ENCODE assay signal across 8 cellular contexts in the genomic region with DNA sequence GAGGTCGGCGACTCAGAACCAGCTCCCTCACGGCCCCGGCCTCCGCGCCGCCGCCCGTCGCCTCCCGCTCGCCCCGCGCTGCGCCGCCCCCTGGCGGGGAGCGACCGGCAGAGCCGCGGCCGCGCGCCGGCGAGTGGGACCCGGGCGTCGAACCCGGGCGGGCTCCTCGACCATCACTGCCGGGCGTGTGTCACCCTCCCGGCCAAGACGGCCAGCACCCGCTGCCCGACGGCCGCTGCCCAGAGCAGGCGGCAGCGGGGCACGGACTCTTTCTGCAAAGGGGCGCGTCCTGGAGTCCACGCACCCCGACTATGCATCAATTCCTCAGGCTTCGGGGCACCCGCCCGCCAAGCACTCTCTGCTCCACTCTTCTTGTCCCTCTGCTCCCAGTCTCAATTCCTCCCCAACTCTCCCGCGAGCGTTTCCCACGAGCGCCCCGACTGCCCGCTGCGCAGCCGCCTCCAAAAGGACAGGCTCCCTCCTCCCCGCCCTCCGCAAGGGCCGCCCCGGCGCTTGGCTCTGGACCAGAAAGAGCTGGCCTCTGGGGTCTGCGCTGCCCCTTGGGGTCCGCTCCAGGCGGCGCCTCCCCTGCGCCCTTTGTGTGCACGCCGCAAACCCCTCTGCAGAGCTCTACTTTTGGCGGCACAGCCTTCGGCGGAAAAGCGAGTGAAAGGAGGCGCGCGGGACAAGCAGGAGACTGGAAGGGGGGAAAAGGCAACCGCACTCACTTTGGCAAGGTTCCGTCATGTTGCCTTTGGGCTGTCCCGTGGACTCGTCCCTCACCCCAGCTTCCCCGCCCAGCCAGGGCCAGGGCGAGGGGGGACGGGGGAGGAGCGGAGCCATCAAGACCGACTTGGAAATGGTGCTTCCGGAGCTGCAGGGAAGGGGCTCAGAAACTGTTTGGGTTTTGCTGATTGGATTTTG. TPM values are rescaled to one million over a fixed set of nuclear protein-coding genes. Genes with fewer than 3 reads are reported as not detected.
DNase-seq lines count a peak whose midpoint lies in the region; ATAC-seq, FAIRE-seq and TF ChIP-seq lines count a peak whose summit lies in the region.

No MANE protein-coding gene starts in this region.

- POLR2A ChIA-PET in A549 (lab: Yijun Ruan, JAX), result no interaction called here

- H3K9me3 ChIP-seq in A549, result no peaks in the 10 kb centered on the region
- H3K9me3 ChIP-seq in mononuclear cell (ENCODE audit: low read depth, low read length), result no peaks in the 10 kb centered on the region

- peak; percentile 23 to 46 for DNase-seq in A549 (ENCODE audit: low read depth in 1 of 2, low spot score in 1 of 2)
- peak; percentile 28 for DNase-seq in NCI-H345 treated with DMSO at 0.1 percent for 48 hours (lab: John Stamatoyannopoulos, UW; ENCODE audit: unreplicated experiment)
- DNase-seq in activated T-cell treated with anti-CD3 and anti-CD28 coated beads for 4 hours, result peak; percentile 8
- no peak for DNase-seq in epithelial cell of prostate (ENCODE audit: low read depth, low spot score)
- DNase-seq in stimulated activated CD8-positive, alpha-beta memory T cell treated with anti-CD3 and anti-CD28 coated beads, Interleukin-7, amount 100 ng/mL, for 4 hours (ENCODE audit: low read depth in 2 of 2), result peak; percentile 4 to 39

- peak; percentile 12 to 54; a peak in 4 of 5 replicates for TF ChIP-seq RAD21 in A549 (conservative IDR thresholded peaks at IDR 0.05 in 1 of 2, IDR thresholded peaks at IDR 0.05 in 1 of 2)

- no peak for TF ChIP-seq EP300 in A549 (IDR thresholded peaks at IDR 0.05)

- H3K27me3 ChIP-seq in mononuclear cell (ENCODE audit: insufficient read depth, low read length), result peaks cover 72% of the 10 kb centered on the region

- no peak for TF ChIP-seq POLR2A in A549 (IDR thresholded peaks at IDR 0.05; ENCODE audit: low read length)

- 2% methylated on average over 13 of the region's 88 CpGs for WGBS in A549 (ENCODE audit: missing lambda C conversion rate)

- H3K4me2 ChIP-seq in A549, result peak overlapping the region; percentile 99

- H3K27ac ChIP-seq in A549 (peak overlapping the region in 1 of 2 experiments; percentile 67; a peak in 4 of 6 replicates), epithelial cell of prostate (peak overlapping the region; percentile 73)

- H3K4me3 ChIP-seq in A549, result peak overlapping the region; percentile 83
- H3K4me3 ChIP-seq in mononuclear cell (ENCODE audit: low read length), result peak overlapping the region; percentile 45

- H3K4me1 ChIP-seq in A549, result no peaks in the 10 kb centered on the region
- H3K4me1 ChIP-seq in mononuclear cell (ENCODE audit: insufficient read depth, low read length), result peaks cover 30% of the 10 kb centered on the region

- CTCF ChIA-PET in A549 (lab: Yijun Ruan, JAX), result interaction anchor here (0.6 to 3.6 kb wide), 36 partner anchors 8 to 636 kb away, joined by 3 to 24 read pairs (median 4); no protein-coding TSS in a partner anchor

- peak; percentile 69 to 73 for ATAC-seq in A549
- ATAC-seq in GM18498 (IDR thresholded peaks at IDR 0.05; ENCODE audit: unreplicated experiment), result peak; percentile 67
- peak; percentile 52 for ATAC-seq in HG02938 (IDR thresholded peaks at IDR 0.05; ENCODE audit: unreplicated experiment)

- TF ChIP-seq CTCF in A549 (IDR thresholded peaks at IDR 0.05), result peak; percentile 70

- FAIRE-seq in A549 (lab: Jason Lieb, UNC), result no peak

TF ChIP-seq in A549, 52 proteins besides CTCF, POLR2A, EP300 and RAD21:
- TF ChIP-seq, protein P1, sequence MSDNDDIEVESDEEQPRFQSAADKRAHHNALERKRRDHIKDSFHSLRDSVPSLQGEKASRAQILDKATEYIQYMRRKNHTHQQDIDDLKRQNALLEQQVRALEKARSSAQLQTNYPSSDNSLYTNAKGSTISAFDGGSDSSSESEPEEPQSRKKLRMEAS (IDR thresholded peaks at IDR 0.05), result peak; percentile 16; the same call in 1 of the 2 replicates
- TF ChIP-seq, protein P2, sequence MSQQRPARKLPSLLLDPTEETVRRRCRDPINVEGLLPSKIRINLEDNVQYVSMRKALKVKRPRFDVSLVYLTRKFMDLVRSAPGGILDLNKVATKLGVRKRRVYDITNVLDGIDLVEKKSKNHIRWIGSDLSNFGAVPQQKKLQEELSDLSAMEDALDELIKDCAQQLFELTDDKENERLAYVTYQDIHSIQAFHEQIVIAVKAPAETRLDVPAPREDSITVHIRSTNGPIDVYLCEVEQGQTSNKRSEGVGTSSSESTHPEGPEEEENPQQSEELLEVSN (IDR thresholded peaks at IDR 0.05; ENCODE audit: borderline replicate concordance, low read depth), result 0 out of 2 replicates have a peak, but pooled peaks have one; percentile 33
- TF ChIP-seq RNF2 (IDR thresholded peaks at IDR 0.05; ENCODE audit: borderline replicate concordance, low read depth), result peak; percentile 69; the same call in 1 of the 2 replicates
- peak; percentile 74 for TF ChIP-seq SMC3 (IDR thresholded peaks at IDR 0.05)
- TF ChIP-seq TFCP2L1 (CRISPR knock-in tag; IDR thresholded peaks at IDR 0.05), result no peak

RNA-seq across cellular contexts. Expression of a gene that starts 1.1 kb away (rescaled TPM):
- polyA plus RNA-seq in A549 (2011; rRNA removed) (0.79 and 1.0 TPM in 2 replicates), A549 (2017; fragmentation: RNase III; extraction: RNeasy Plus Mini Kit Qiagen cat#74134 plus additional on column Dnase treatment) (0.27 to 0.40 TPM (median 0.35 TPM) in 3 replicates)
- polyA plus RNA-seq in A549 (2012; cell fraction: cytosol; rRNA removed), result 0.10 and 0.15 TPM in 2 replicates
- polyA plus RNA-seq in A549 (2012; cell fraction: nucleus; rRNA removed), result 0.08 and 0.12 TPM in 2 replicates
- 1.7 and 1.8 TPM in 2 replicates for polyA minus RNA-seq in A549 (2011; rRNA and poly(A)+ RNA removed)
- 16.4 TPM for total RNA-seq in mononuclear cell
